16 cellular contexts compared by ENCODE assay signal in the genomic region with DNA sequence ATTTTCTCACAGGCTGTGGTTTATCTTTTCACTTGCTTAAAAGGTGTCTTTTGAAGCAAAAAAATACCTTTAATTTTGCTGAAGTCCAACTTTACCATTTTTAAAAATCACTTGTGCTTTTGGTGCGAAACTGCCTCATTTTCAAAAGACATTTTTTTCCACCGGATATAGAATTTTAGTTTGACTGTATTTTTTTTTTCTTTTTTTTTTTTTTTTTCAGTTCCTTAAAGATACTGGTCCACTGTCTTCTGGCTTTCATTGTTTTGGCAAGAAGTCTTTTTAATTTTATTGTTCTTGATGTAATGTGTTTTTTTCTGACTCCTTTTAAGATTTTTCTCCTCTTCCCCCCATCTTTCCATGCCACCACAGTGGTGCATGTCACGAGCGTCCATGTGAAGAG.
DNase-seq lines count a peak whose midpoint lies in the region; ATAC-seq and TF ChIP-seq lines count a peak whose summit lies in the region.
"Had no signal": no experiment of that assay in that cellular context is flagged by ENCODE, and none has a peak within 500 bp of the region (broad histone marks: within the 10 kb centered on the region; RNA-seq: fewer than 3 reads in every experiment).

No MANE protein-coding gene starts in this region.

- no peak overlapping the region for H3K27ac ChIP-seq in CD8-positive, alpha-beta T cell (ENCODE audit: low read depth, low read length)
- H3K27ac ChIP-seq: coronary artery had no signal

- no peak for ATAC-seq in CD8-positive, alpha-beta T cell
- ATAC-seq in WTC11 = no peak
- no peak for ATAC-seq in GM18520 (IDR thresholded peaks at IDR 0.05; ENCODE audit: unreplicated experiment)
- ATAC-seq: HepG2 had no signal

- H3K27ac Mint-ChIP-seq in CD8-positive, alpha-beta T cell = no peak overlapping the region
- H3K27ac Mint-ChIP-seq in WTC11 (peak overlapping the region; percentile 28; the same call in 1 of the 2 replicates), immature natural killer cell (peak overlapping the region in 2 of 6 donors; percentile 70 to 74)

- H3K36me3 Mint-ChIP-seq in CD8-positive, alpha-beta T cell = no peaks in the 10 kb centered on the region
- no peaks in the 10 kb centered on the region for H3K36me3 Mint-ChIP-seq in WTC11
- no peaks in the 10 kb centered on the region for H3K36me3 Mint-ChIP-seq in immature natural killer cell

- H3K9me3 Mint-ChIP-seq in CD8-positive, alpha-beta T cell = no peaks in the 10 kb centered on the region
- H3K9me3 Mint-ChIP-seq in WTC11 (no peaks in the 10 kb centered on the region), immature natural killer cell (no peaks in the 10 kb centered on the region)

- no peaks in the 10 kb centered on the region for H3K9me3 ChIP-seq in BE2C
- H3K9me3 ChIP-seq in CD8-positive, alpha-beta T cell (ENCODE audit: low read length) = no peaks in the 10 kb centered on the region

- no peaks in the 10 kb centered on the region for H3K27me3 ChIP-seq in BE2C
- no peaks in the 10 kb centered on the region for H3K27me3 ChIP-seq in CD8-positive, alpha-beta T cell (ENCODE audit: insufficient read depth, low read length)

- peaks cover 92% of the 10 kb centered on the region for H3K4me1 Mint-ChIP-seq in CD8-positive, alpha-beta T cell (ENCODE audit: low read depth)
- H3K4me1 Mint-ChIP-seq in WTC11 (peaks cover 85% of the 10 kb centered on the region), immature natural killer cell (peaks cover 51 to 90% of the 10 kb centered on the region in 2 donors)

- H3K4me3 Mint-ChIP-seq in CD8-positive, alpha-beta T cell = peak overlapping the region; percentile 75
- H3K4me3 Mint-ChIP-seq in WTC11 (no peak overlapping the region), immature natural killer cell (peak overlapping the region in 3 of 5 donors; percentile 7 to 85 (median 66))

- CTCF ChIA-PET in CD8-positive, alpha-beta T cell (lab: Charles Lee) = no interaction called here
- CTCF ChIA-PET in WTC11 (lab: Charles Lee) = no interaction called here

- no peak for TF ChIP-seq CTCF in BE2C (IDR thresholded peaks at IDR 0.05; ENCODE audit: low read depth, low read length)
- TF ChIP-seq CTCF in CD8-positive, alpha-beta T cell (IDR thresholded peaks at IDR 0.05) = no peak
- no peak for TF ChIP-seq CTCF in WTC11 (IDR thresholded peaks at IDR 0.05)

- H3K36me3 ChIP-seq in BE2C = no peaks in the 10 kb centered on the region
- H3K36me3 ChIP-seq in CD8-positive, alpha-beta T cell (ENCODE audit: insufficient read depth, low read length) = no peaks in the 10 kb centered on the region

- POLR2A ChIA-PET in CD8-positive, alpha-beta T cell (lab: Charles Lee) = no interaction called here
- POLR2A ChIA-PET in WTC11 (lab: Charles Lee) = no interaction called here

- intact Hi-C loops in CD8-positive, alpha-beta T cell (cut with DNase I, micrococcal nuclease) = no loop called here

- peaks cover 23% of the 10 kb centered on the region for H3K4me1 ChIP-seq in BE2C
- peaks cover 42% of the 10 kb centered on the region for H3K4me1 ChIP-seq in CD8-positive, alpha-beta T cell (ENCODE audit: insufficient read depth, low read length)

- peak overlapping the region; percentile 63; the same call in 1 of the 2 replicates for H3K4me3 ChIP-seq in BE2C (ENCODE audit: low read depth, low read length)
- H3K4me3 ChIP-seq in CD8-positive, alpha-beta T cell (ENCODE audit: low read depth, low read length) = no peak overlapping the region
- H3K4me3 ChIP-seq: lung had no signal

- H3K27me3 Mint-ChIP-seq in CD8-positive, alpha-beta T cell (ENCODE audit: low read depth) = no peaks in the 10 kb centered on the region
- H3K27me3 Mint-ChIP-seq in WTC11 (ENCODE audit: low read depth) (no peaks in the 10 kb centered on the region), immature natural killer cell (ENCODE audit: low read depth in 3 of 3) (peaks cover 0 to 3% (median 0%) of the 10 kb centered on the region in 3 donors)

- no peak for DNase-seq in BE2C
- DNase-seq in CD8-positive, alpha-beta T cell = no peak
- no peak for DNase-seq in WTC11 (ENCODE audit: low spot score)
- DNase-seq in immature natural killer cell = no peak
- DNase-seq in NCI-H1417 (lab: John Stamatoyannopoulos, UW) = no peak
- no peak for DNase-seq in GM19238 (ENCODE audit: insufficient read length, low spot score)
- DNase-seq: activated CD4-positive, CD25-positive, alpha-beta regulatory T cell; AML-193; NCI-H774; retina; stimulated activated CD4-positive, alpha-beta T cell treated with anti-CD3 and anti-CD28 coated beads, Interleukin-15, amount 100 ng/mL, for 24 hours; SW 1271 had no signal

TF ChIP-seq in WTC11, 78 proteins besides CTCF, POLR2A, EP300 and RAD21 (continues in another document):
- TF ChIP-seq SMAD4 (CRISPR knock-in tag; IDR thresholded peaks at IDR 0.05) (no peak), HMGA2 (CRISPR knock-in tag; IDR thresholded peaks at IDR 0.05) (no peak), NR3C1 (CRISPR knock-in tag; conservative IDR thresholded peaks at IDR 0.05; ENCODE audit: low read depth) (no peak), NFYB (CRISPR knock-in tag; conservative IDR thresholded peaks at IDR 0.05; ENCODE audit: low read depth) (no peak), NR1H2 (CRISPR knock-in tag; IDR thresholded peaks at IDR 0.05) (no peak), JAZF1 (CRISPR knock-in tag; IDR thresholded peaks at IDR 0.05) (no peak), ZNF671 (CRISPR knock-in tag; IDR thresholded peaks at IDR 0.05) (no peak)
- TF ChIP-seq, protein P1, sequence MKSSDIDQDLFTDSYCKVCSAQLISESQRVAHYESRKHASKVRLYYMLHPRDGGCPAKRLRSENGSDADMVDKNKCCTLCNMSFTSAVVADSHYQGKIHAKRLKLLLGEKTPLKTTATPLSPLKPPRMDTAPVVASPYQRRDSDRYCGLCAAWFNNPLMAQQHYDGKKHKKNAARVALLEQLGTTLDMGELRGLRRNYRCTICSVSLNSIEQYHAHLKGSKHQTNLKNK (CRISPR knock-in tag; IDR thresholded peaks at IDR 0.05) = no peak
- TF ChIP-seq, protein P2, sequence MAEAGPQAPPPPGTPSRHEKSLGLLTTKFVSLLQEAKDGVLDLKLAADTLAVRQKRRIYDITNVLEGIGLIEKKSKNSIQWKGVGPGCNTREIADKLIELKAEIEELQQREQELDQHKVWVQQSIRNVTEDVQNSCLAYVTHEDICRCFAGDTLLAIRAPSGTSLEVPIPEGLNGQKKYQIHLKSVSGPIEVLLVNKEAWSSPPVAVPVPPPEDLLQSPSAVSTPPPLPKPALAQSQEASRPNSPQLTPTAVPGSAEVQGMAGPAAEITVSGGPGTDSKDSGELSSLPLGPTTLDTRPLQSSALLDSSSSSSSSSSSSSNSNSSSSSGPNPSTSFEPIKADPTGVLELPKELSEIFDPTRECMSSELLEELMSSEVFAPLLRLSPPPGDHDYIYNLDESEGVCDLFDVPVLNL (CRISPR knock-in tag; IDR thresholded peaks at IDR 0.05; ENCODE audit: borderline replicate concordance, low read depth) = no peak
- TF ChIP-seq, protein P3, sequence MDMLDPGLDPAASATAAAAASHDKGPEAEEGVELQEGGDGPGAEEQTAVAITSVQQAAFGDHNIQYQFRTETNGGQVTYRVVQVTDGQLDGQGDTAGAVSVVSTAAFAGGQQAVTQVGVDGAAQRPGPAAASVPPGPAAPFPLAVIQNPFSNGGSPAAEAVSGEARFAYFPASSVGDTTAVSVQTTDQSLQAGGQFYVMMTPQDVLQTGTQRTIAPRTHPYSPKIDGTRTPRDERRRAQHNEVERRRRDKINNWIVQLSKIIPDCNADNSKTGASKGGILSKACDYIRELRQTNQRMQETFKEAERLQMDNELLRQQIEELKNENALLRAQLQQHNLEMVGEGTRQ (CRISPR knock-in tag; IDR thresholded peaks at IDR 0.05) = no peak
- TF ChIP-seq, protein P4, sequence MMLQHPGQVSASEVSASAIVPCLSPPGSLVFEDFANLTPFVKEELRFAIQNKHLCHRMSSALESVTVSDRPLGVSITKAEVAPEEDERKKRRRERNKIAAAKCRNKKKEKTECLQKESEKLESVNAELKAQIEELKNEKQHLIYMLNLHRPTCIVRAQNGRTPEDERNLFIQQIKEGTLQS (CRISPR knock-in tag; conservative IDR thresholded peaks at IDR 0.05) = no peak
- TF ChIP-seq, protein P5, sequence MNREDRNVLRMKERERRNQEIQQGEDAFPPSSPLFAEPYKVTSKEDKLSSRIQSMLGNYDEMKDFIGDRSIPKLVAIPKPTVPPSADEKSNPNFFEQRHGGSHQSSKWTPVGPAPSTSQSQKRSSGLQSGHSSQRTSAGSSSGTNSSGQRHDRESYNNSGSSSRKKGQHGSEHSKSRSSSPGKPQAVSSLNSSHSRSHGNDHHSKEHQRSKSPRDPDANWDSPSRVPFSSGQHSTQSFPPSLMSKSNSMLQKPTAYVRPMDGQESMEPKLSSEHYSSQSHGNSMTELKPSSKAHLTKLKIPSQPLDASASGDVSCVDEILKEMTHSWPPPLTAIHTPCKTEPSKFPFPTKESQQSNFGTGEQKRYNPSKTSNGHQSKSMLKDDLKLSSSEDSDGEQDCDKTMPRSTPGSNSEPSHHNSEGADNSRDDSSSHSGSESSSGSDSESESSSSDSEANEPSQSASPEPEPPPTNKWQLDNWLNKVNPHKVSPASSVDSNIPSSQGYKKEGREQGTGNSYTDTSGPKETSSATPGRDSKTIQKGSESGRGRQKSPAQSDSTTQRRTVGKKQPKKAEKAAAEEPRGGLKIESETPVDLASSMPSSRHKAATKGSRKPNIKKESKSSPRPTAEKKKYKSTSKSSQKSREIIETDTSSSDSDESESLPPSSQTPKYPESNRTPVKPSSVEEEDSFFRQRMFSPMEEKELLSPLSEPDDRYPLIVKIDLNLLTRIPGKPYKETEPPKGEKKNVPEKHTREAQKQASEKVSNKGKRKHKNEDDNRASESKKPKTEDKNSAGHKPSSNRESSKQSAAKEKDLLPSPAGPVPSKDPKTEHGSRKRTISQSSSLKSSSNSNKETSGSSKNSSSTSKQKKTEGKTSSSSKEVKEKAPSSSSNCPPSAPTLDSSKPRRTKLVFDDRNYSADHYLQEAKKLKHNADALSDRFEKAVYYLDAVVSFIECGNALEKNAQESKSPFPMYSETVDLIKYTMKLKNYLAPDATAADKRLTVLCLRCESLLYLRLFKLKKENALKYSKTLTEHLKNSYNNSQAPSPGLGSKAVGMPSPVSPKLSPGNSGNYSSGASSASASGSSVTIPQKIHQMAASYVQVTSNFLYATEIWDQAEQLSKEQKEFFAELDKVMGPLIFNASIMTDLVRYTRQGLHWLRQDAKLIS (CRISPR knock-in tag; IDR thresholded peaks at IDR 0.05; ENCODE audit: borderline replicate concordance) = no peak
